Comparison of ENCODE assay signal across 22 cellular contexts in genomic region chr1:230356869-230357778, GRCh38.
"Had no signal": no experiment of that assay in that cellular context is flagged by ENCODE, and none has a peak within 500 bp of the region (broad histone marks: within the 10 kb centered on the region; RNA-seq: fewer than 3 reads in every experiment).

No MANE protein-coding gene starts in this region.

- H3K27ac Mint-ChIP-seq: activated B cell treated with CpG ODN at 0.5 μM for 24 hours; activated CD4-positive, alpha-beta T cell treated with anti-CD3 and anti-CD28 coated beads, Interleukin-2, amount 10 ng/mL, durations not matched to agents 24 days and 14 days; activated CD8-positive, alpha-beta T cell treated with anti-CD3 and anti-CD28 coated beads, Interleukin-2, amount 10 ng/mL, durations not matched to agents 7 days and 5 days; activated naive CD4-positive, alpha-beta T cell treated with anti-CD3 and anti-CD28 coated beads, Interleukin-2, amount 50 U/mL, for 72 hours; activated T-cell treated with anti-CD3 and anti-CD28 coated beads, Interleukin-2, amount 50 U/mL, for 72 hours; endodermal cell; naive B cell had no signal

- DNase-seq: activated B cell treated with CpG ODN at 0.5 μM for 24 hours; activated CD4-positive, alpha-beta T cell treated with anti-CD3 and anti-CD28 coated beads, Interleukin-2, amount 10 ng/mL, durations not matched to agents 24 days and 14 days; activated CD8-positive, alpha-beta memory T cell treated with anti-CD3 and anti-CD28 coated beads, Interleukin-2, amount 50 U/mL, for 4 hours; activated CD8-positive, alpha-beta T cell treated with anti-CD3 and anti-CD28 coated beads, Interleukin-2, amount 10 ng/mL, durations not matched to agents 7 days and 5 days; activated gamma-delta T cell; activated T-cell treated with anti-CD3 and anti-CD28 coated beads, Interleukin-2, amount 50 U/mL, for 72 hours; cerebellar nuclear complex; endodermal cell; heart right ventricle; mammary epithelial cell; naive B cell; stimulated activated CD4-positive, alpha-beta T cell treated with anti-CD3 and anti-CD28 coated beads, Interleukin-4, amount 100 ng/mL, for 4 hours; stimulated activated CD8-positive, alpha-beta memory T cell treated with anti-CD3 and anti-CD28 coated beads, Interleukin-4, amount 100 ng/mL, for 48 hours; stimulated activated naive CD4-positive, alpha-beta T cell treated with Interleukin-2 at 50 U/mL for 16 hours; T-helper 2 cell; transverse colon had no signal

- H3K4me1 Mint-ChIP-seq: activated B cell treated with CpG ODN at 0.5 μM for 24 hours; activated CD4-positive, alpha-beta T cell treated with anti-CD3 and anti-CD28 coated beads, Interleukin-2, amount 10 ng/mL, durations not matched to agents 24 days and 14 days; endodermal cell; naive B cell had no signal

- H3K4me3 Mint-ChIP-seq: activated B cell treated with CpG ODN at 0.5 μM for 24 hours; activated CD4-positive, alpha-beta T cell treated with anti-CD3 and anti-CD28 coated beads, Interleukin-2, amount 10 ng/mL, durations not matched to agents 24 days and 14 days; activated CD8-positive, alpha-beta T cell treated with anti-CD3 and anti-CD28 coated beads, Interleukin-2, amount 10 ng/mL, durations not matched to agents 7 days and 5 days; activated T-cell treated with anti-CD3 and anti-CD28 coated beads, Interleukin-2, amount 50 U/mL, for 72 hours; endodermal cell; naive B cell had no signal

- H3K9me3 Mint-ChIP-seq: activated CD4-positive, alpha-beta T cell treated with anti-CD3 and anti-CD28 coated beads, Interleukin-2, amount 10 ng/mL, durations not matched to agents 24 days and 14 days; activated naive CD4-positive, alpha-beta T cell treated with anti-CD3 and anti-CD28 coated beads, Interleukin-2, amount 50 U/mL, for 72 hours; activated T-cell treated with anti-CD3 and anti-CD28 coated beads, Interleukin-2, amount 50 U/mL, for 72 hours; endodermal cell had no signal

- H3K4me3 ChIP-seq: gastroesophageal sphincter, heart right ventricle, transverse colon, vagina had no signal

- H3K36me3 ChIP-seq: gastroesophageal sphincter, heart right ventricle, transverse colon, vagina had no signal

- H3K27ac ChIP-seq: gastroesophageal sphincter, heart right ventricle, transverse colon, vagina had no signal

- FAIRE-seq: islet of Langerhans, TTC549 had no signal

- ATAC-seq: activated CD8-positive, alpha-beta T cell treated with anti-CD3 and anti-CD28 coated beads, Interleukin-2, amount 10 ng/mL, durations not matched to agents 7 days and 5 days; activated naive CD4-positive, alpha-beta T cell treated with anti-CD3 and anti-CD28 coated beads, Interleukin-2, amount 50 U/mL, for 72 hours; activated T-cell treated with anti-CD3 and anti-CD28 coated beads, Interleukin-2, amount 50 U/mL, for 72 hours; gastroesophageal sphincter; heart right ventricle; left lobe of liver had no signal

- H3K4me1 ChIP-seq: gastroesophageal sphincter, heart right ventricle, transverse colon had no signal

- H3K27me3 ChIP-seq: heart right ventricle, transverse colon, vagina had no signal

- H3K36me3 Mint-ChIP-seq: activated naive CD4-positive, alpha-beta T cell treated with anti-CD3 and anti-CD28 coated beads, Interleukin-2, amount 50 U/mL, for 72 hours; naive B cell had no signal

- H3K9me3 ChIP-seq: gastroesophageal sphincter, heart right ventricle, transverse colon, vagina had no signal
